ENCODE assay signal across 8 cellular contexts in the genomic region with DNA sequence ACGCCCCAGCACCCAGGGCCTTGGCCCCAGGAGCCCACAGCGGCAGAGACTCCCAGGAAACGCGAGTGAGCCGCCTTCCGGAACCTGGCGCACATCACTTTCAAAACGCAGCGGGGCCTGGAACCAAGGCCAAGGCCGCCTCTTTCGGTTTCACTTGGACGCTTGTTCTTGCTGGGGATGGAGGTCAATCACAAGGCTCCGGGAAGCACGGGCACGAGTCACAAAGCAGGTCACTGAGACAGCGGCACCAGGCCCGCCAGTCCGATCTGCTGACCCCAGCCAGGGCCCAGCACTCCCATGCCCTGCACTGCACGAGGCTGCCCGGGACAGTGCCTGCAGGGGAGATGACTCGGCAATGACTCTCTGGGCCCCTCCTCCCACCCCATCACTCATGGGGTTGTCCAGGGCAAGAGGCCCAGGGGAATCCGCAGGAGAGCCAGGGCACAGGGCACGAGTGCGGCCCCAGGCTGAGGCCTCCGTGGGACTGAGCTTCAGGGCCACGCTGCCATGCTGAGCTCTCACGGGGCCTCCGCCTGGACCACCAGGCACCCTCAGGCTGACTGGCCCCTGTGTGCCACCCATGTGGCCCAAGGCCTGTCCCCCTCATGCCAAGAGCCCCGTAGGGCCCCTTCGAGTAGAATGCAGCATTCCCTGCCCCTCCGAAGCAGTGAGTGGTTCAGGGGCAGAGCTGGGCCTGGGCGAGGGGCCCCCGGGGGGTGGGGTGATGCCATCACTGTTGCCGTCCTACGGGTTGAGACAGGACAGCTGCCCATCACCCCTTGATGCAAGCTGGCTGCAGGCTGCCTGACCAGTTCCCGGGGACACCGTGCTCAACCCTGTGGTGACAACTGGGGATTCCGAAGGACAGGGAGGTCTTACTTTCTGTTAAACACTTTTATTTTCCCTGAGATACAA. TPM values are rescaled to one million over a fixed set of nuclear protein-coding genes. Genes with fewer than 3 reads are reported as not detected.
DNase-seq lines count a peak whose midpoint lies in the region; ATAC-seq and TF ChIP-seq lines count a peak whose summit lies in the region.

No MANE protein-coding gene starts in this region.

- peak; percentile 85 for DNase-seq in HFFc6
- DNase-seq in amniotic stem cell (lab: John Stamatoyannopoulos, UW), result peak; percentile 54
- peak; percentile 83 for DNase-seq in kidney glomerular epithelial cell (lab: John Stamatoyannopoulos, UW)
- DNase-seq in stomach, result peak; percentile 82
- no peak for DNase-seq in HT-29 (ENCODE audit: low spot score)
- DNase-seq in DMS79 (lab: John Stamatoyannopoulos, UW), result no peak

- no peaks in the 10 kb centered on the region for H3K27me3 ChIP-seq in stomach

- H3K4me1 ChIP-seq in stomach, result peaks cover 48 to 83% (median 76%) of the 10 kb centered on the region in 4 donors

- peaks cover 0 to 36% (median 18%) of the 10 kb centered on the region in 4 donors for H3K36me3 ChIP-seq in stomach

- ATAC-seq in GM18867 (IDR thresholded peaks at IDR 0.05; ENCODE audit: unreplicated experiment) (no peak), HG02798 (IDR thresholded peaks at IDR 0.05; ENCODE audit: poor library complexity, unreplicated experiment) (no peak)

- peaks cover 38% of the 10 kb centered on the region for H3K4me1 Mint-ChIP-seq in HFFc6 (ENCODE audit: low read depth)

- peaks cover 20% of the 10 kb centered on the region for H3K36me3 Mint-ChIP-seq in HFFc6 (ENCODE audit: low read depth)

- peaks cover 2% of the 10 kb centered on the region for H3K27me3 Mint-ChIP-seq in HFFc6 (ENCODE audit: insufficient read depth)

- no peaks in the 10 kb centered on the region for H3K9me3 Mint-ChIP-seq in HFFc6

- TF ChIP-seq CTCF in HFFc6 (IDR thresholded peaks at IDR 0.05) (no peak), stomach (IDR thresholded peaks at IDR 0.05) (no peak)

- peak overlapping the region; percentile 85 for H3K4me3 Mint-ChIP-seq in HFFc6

- no peak for TF ChIP-seq POLR2A in stomach (IDR thresholded peaks at IDR 0.05)

- no peak for TF ChIP-seq EP300 in stomach (IDR thresholded peaks at IDR 0.05)

- intact Hi-C loops in stomach (cut with DNase I; ENCODE audit: low total_unique reads), result no loop called here

- H3K27ac Mint-ChIP-seq in HFFc6, result peak overlapping the region; percentile 96

- 57 to 78% (median 69%) methylated on average over 22 to 38 of the region's 38 CpGs for WGBS in stomach, 5 donors

- peak overlapping the region; percentile 31 to 47 (median 34) for H3K4me3 ChIP-seq in stomach

- peak overlapping the region; percentile 45 to 98 (median 85) for H3K27ac ChIP-seq in stomach

- no peaks in the 10 kb centered on the region for H3K9me3 ChIP-seq in stomach

RNA-seq across cellular contexts. Expression of gene SBNO2, which starts 4.9 kb away (rescaled TPM):
- 10 to 100 TPM; 33.7 to 49.8 (median 41.5) TPM for total RNA-seq in HFFc6 (2021; fragmentation: NEBNext Ultra II Directional; extraction: Animal tissue kit (Norgen Biotek cat#: 25700))
- total RNA-seq in stomach, result 10 to 100 TPM; 19.3 to 74.7 (median 63.5) TPM
- polyA plus RNA-seq in stomach, result 10 to 100 TPM; 16.3 to 36.1 (median 23.6) TPM
- 49.6 and 50.5 TPM in 2 replicates for total RNA-seq in HT-29 (2014; rRNA removed; shearing (Covaris generic))

RNA-seq across cellular contexts. Expression of gene STK11, which starts 36.4 kb away (rescaled TPM):
- 10 to 100 TPM; 52.9 to 59.1 (median 56.7) TPM for total RNA-seq in HFFc6 (2021; fragmentation: NEBNext Ultra II Directional; extraction: Animal tissue kit (Norgen Biotek cat#: 25700))
- 100 to 1,000 TPM in 1 of 5 donors, 10 to 100 TPM in 4; 55.1 to 368 (median 82.3) TPM for total RNA-seq in stomach
- polyA plus RNA-seq in stomach, result 10 to 100 TPM; 43.1 to 65.3 (median 48.8) TPM
- total RNA-seq in HT-29 (2014; rRNA removed; shearing (Covaris generic)), result 101 and 114 TPM in 2 replicates

Comparison
In these comparisons a context has a peak if more than half of its experiments do, and no peak if none do; other contexts are left out.
1. DNase-seq: peak in HFFc6 (single experiment), amniotic stem cell (single experiment), kidney glomerular epithelial cell (single experiment) and stomach (single experiment); none in HT-29 (single experiment) and DMS79 (single experiment).